28 cellular contexts compared by ENCODE assay signal in the genomic region with DNA sequence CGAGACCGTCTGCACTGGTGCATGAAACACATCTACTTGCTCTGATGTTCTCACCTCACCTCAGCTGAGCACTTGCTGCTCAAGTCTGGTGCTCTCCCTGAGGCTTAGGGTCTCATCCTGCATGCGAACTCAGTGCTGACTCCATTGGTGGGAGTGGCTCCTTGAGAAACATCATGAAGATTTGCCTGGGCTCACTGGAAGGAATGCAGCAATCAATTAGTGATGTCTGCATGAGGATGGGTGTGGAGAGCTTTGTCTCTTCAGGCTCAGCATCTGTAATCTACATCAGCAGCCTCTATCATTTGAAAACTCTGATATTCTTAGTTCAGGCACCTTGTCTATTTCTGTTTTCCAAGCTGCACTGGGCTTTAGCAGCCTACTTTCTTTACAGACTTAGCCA.
"Had no signal": no experiment of that assay in that cellular context is flagged by ENCODE, and none has a peak within 500 bp of the region (broad histone marks: within the 10 kb centered on the region; RNA-seq: fewer than 3 reads in every experiment).

No MANE protein-coding gene starts in this region.

- H3K9me3 ChIP-seq: esophagus muscularis mucosa, gastroesophageal sphincter, heart left ventricle, left lung, right lobe of liver, suprapubic skin, transverse colon, upper lobe of right lung, uterus had no signal

- H3K27ac ChIP-seq: dorsolateral prefrontal cortex, esophagus muscularis mucosa, foreskin keratinocyte, gastroesophageal sphincter, heart left ventricle, hepatocyte, left lung, neural progenitor cell, parathyroid adenoma, right lobe of liver, suprapubic skin, transverse colon, upper lobe of right lung, uterus had no signal

- H3K27me3 ChIP-seq: foreskin keratinocyte, gastroesophageal sphincter, hepatocyte, neural progenitor cell, right lobe of liver, transverse colon, upper lobe of right lung, uterus had no signal

- H3K4me1 ChIP-seq: foreskin keratinocyte, heart left ventricle, left lung, neural progenitor cell, parathyroid adenoma, right lobe of liver, suprapubic skin, upper lobe of right lung, uterus had no signal

- H3K27me3 Mint-ChIP-seq: stimulated activated naive CD8-positive, alpha-beta T cell treated with anti-CD3 and anti-CD28 coated beads, Interleukin-15, amount 100 ng/mL, for 72 hours had no signal

- H3K9me3 Mint-ChIP-seq: neural progenitor cell; stimulated activated naive CD8-positive, alpha-beta T cell treated with anti-CD3 and anti-CD28 coated beads, Interleukin-15, amount 100 ng/mL, for 72 hours had no signal

- ATAC-seq: foreskin keratinocyte; gastroesophageal sphincter; heart left ventricle; left cardiac atrium; left lung; right lobe of liver; stimulated activated naive CD8-positive, alpha-beta T cell treated with anti-CD3 and anti-CD28 coated beads, Interleukin-15, amount 100 ng/mL, for 72 hours; upper lobe of right lung had no signal

- H3K4me3 Mint-ChIP-seq: nephron; neural progenitor cell; stimulated activated naive CD8-positive, alpha-beta T cell treated with anti-CD3 and anti-CD28 coated beads, Interleukin-15, amount 100 ng/mL, for 72 hours had no signal

- H3K4me2 ChIP-seq: hepatocyte, neural progenitor cell had no signal

- H3K27ac Mint-ChIP-seq: nephron; neural progenitor cell; progenitor cell of endocrine pancreas; stimulated activated naive CD8-positive, alpha-beta T cell treated with anti-CD3 and anti-CD28 coated beads, Interleukin-15, amount 100 ng/mL, for 72 hours had no signal

- DNase-seq: effector CD4-positive, alpha-beta T cell; foreskin keratinocyte; heart left ventricle; left cardiac atrium; left lung; right lobe of liver; small intestine; stimulated activated CD4-positive, alpha-beta T cell treated with anti-CD3 and anti-CD28 coated beads, Interleukin-12 subunit alpha, Interleukin-12 subunit beta, amount 100 ng/mL, for 4 hours; stimulated activated CD4-positive, alpha-beta T cell treated with anti-CD3 and anti-CD28 coated beads, Interleukin-1b, Interleukin-23, amount 100 ng/mL, for 48 hours; stimulated activated CD4-positive, alpha-beta T cell treated with anti-CD3 and anti-CD28 coated beads, Interleukin-4, amount 100 ng/mL, for 1 hour; stimulated activated CD8-positive, alpha-beta memory T cell treated with anti-CD3 and anti-CD28 coated beads, Interleukin-4, amount 100 ng/mL, for 48 hours; stimulated activated naive CD4-positive, alpha-beta T cell; stimulated activated naive CD8-positive, alpha-beta T cell treated with anti-CD3 and anti-CD28 coated beads, Interleukin-15, amount 100 ng/mL, for 72 hours; transverse colon; upper lobe of right lung; uterus had no signal

- H3K36me3 Mint-ChIP-seq: neural progenitor cell had no signal

- H3K9ac ChIP-seq: neural progenitor cell, parathyroid adenoma had no signal

- FAIRE-seq: colon, endothelial cell of umbilical vein, islet of Langerhans, small intestine had no signal

- H3K4me1 Mint-ChIP-seq: neural progenitor cell; stimulated activated naive CD8-positive, alpha-beta T cell treated with anti-CD3 and anti-CD28 coated beads, Interleukin-15, amount 100 ng/mL, for 72 hours had no signal

- H3K4me3 ChIP-seq: dorsolateral prefrontal cortex, esophagus muscularis mucosa, gastroesophageal sphincter, heart left ventricle, hepatocyte, left lung, neural progenitor cell, right lobe of liver, suprapubic skin, transverse colon, upper lobe of right lung, uterus had no signal

- H2AFZ ChIP-seq: hepatocyte, neural progenitor cell, parathyroid adenoma had no signal

- H3K36me3 ChIP-seq: esophagus muscularis mucosa, gastroesophageal sphincter, heart left ventricle, left lung, neural progenitor cell, right lobe of liver, suprapubic skin, transverse colon, upper lobe of right lung, uterus had no signal

- H3K79me2 ChIP-seq: hepatocyte, parathyroid adenoma had no signal
